In genomic region chr15:63597033-63597790, GRCh38 we compare ENCODE assay signal across 9 cellular contexts. TPM values are rescaled to one million over a fixed set of nuclear protein-coding genes. Genes with fewer than 3 reads are reported as not detected.
A peak's percentile ranks its signal among the peaks of the same experiment; 100 is the strongest.
DNase-seq lines count a peak whose midpoint lies in the region; ATAC-seq and TF ChIP-seq lines count a peak whose summit lies in the region.
"Had no signal": no experiment of that assay in that cellular context is flagged by ENCODE, and none has a peak within 500 bp of the region (broad histone marks: within the 10 kb centered on the region; RNA-seq: fewer than 3 reads in every experiment).

A gene with protein sequence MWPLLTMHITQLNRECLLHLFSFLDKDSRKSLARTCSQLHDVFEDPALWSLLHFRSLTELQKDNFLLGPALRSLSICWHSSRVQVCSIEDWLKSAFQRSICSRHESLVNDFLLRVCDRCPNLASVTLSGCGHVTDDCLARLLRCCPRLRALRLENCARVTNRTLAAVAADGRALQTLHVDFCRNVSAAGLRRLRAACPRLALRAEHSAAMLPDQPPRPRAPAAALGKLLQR (plus strand): TSS chr15:63597387. CDS start chr15:63597393, 6 bp downstream.

- H3K4me3 Mint-ChIP-seq in activated T-cell treated with anti-CD3 and anti-CD28 coated beads, Interleukin-2, amount 50 U/mL, for 24 hours: no peak within 1 kb of the TSS
- no peak within 1 kb of the TSS for H3K4me3 Mint-ChIP-seq in activated T-cell treated with anti-CD3 and anti-CD28 coated beads, Interleukin-2, amount 50 U/mL, for 4 hours
- no peak within 1 kb of the TSS for H3K4me3 Mint-ChIP-seq in mesothelial cell of epicardium
- peak within 1 kb of the TSS; percentile 28 for H3K4me3 Mint-ChIP-seq in type B pancreatic cell

- ATAC-seq in activated T-cell treated with anti-CD3 and anti-CD28 coated beads, Interleukin-2, amount 50 U/mL, for 4 hours: no peak
- ATAC-seq in GM19324 (IDR thresholded peaks at IDR 0.05; ENCODE audit: low FRiP score, unreplicated experiment): no peak
- no peak for ATAC-seq in GM19463 (IDR thresholded peaks at IDR 0.05; ENCODE audit: unreplicated experiment)

- no peaks in the 10 kb centered on the region for H3K9me3 Mint-ChIP-seq in activated T-cell treated with anti-CD3 and anti-CD28 coated beads, Interleukin-2, amount 50 U/mL, for 24 hours
- H3K9me3 Mint-ChIP-seq in activated T-cell treated with anti-CD3 and anti-CD28 coated beads, Interleukin-2, amount 50 U/mL, for 4 hours: no peaks in the 10 kb centered on the region
- H3K9me3 Mint-ChIP-seq in mesothelial cell of epicardium: no peaks in the 10 kb centered on the region
- H3K9me3 Mint-ChIP-seq in type B pancreatic cell: no peaks in the 10 kb centered on the region

- peaks cover 80% of the 10 kb centered on the region for H3K4me1 Mint-ChIP-seq in activated T-cell treated with anti-CD3 and anti-CD28 coated beads, Interleukin-2, amount 50 U/mL, for 24 hours (ENCODE audit: low read depth)
- peaks cover 63% of the 10 kb centered on the region for H3K4me1 Mint-ChIP-seq in activated T-cell treated with anti-CD3 and anti-CD28 coated beads, Interleukin-2, amount 50 U/mL, for 4 hours (ENCODE audit: low read depth)
- H3K4me1 Mint-ChIP-seq in mesothelial cell of epicardium (peaks cover 17% of the 10 kb centered on the region), type B pancreatic cell (ENCODE audit: unreplicated experiment) (peaks cover 28% of the 10 kb centered on the region)

- DNase-seq in activated T-cell treated with anti-CD3 and anti-CD28 coated beads, Interleukin-2, amount 50 U/mL, for 24 hours: no peak
- no peak for DNase-seq in activated T-cell treated with anti-CD3 and anti-CD28 coated beads, Interleukin-2, amount 50 U/mL, for 4 hours
- peak; percentile 38 for DNase-seq in astrocyte of the spinal cord (ENCODE audit: low read depth, low spot score)
- no peak for DNase-seq in mesothelial cell of epicardium (ENCODE audit: low spot score in 2 of 2, unreplicated experiment in 2 of 2)
- no peak for DNase-seq in type B pancreatic cell (ENCODE audit: extremely low spot score, unreplicated experiment)
- DNase-seq in GM10266 (ENCODE audit: extremely low spot score): no peak
- DNase-seq: cerebellar nuclear complex had no signal

- H3K27ac Mint-ChIP-seq in activated T-cell treated with anti-CD3 and anti-CD28 coated beads, Interleukin-2, amount 50 U/mL, for 24 hours: peak within 1 kb of the TSS; percentile 71
- H3K27ac Mint-ChIP-seq in mesothelial cell of epicardium: peak within 1 kb of the TSS; percentile 5
- H3K27ac Mint-ChIP-seq in type B pancreatic cell: peak within 1 kb of the TSS; percentile 76

- H3K27me3 Mint-ChIP-seq in activated T-cell treated with anti-CD3 and anti-CD28 coated beads, Interleukin-2, amount 50 U/mL, for 24 hours: no peaks in the 10 kb centered on the region
- H3K27me3 Mint-ChIP-seq in activated T-cell treated with anti-CD3 and anti-CD28 coated beads, Interleukin-2, amount 50 U/mL, for 4 hours (ENCODE audit: low read depth): no peaks in the 10 kb centered on the region
- peaks cover 6% of the 10 kb centered on the region for H3K27me3 Mint-ChIP-seq in mesothelial cell of epicardium (ENCODE audit: low read depth)
- no peaks in the 10 kb centered on the region for H3K27me3 Mint-ChIP-seq in type B pancreatic cell

- H3K36me3 Mint-ChIP-seq in activated T-cell treated with anti-CD3 and anti-CD28 coated beads, Interleukin-2, amount 50 U/mL, for 24 hours (ENCODE audit: low read depth): peaks cover 40% of the 10 kb centered on the region
- H3K36me3 Mint-ChIP-seq in activated T-cell treated with anti-CD3 and anti-CD28 coated beads, Interleukin-2, amount 50 U/mL, for 4 hours (ENCODE audit: insufficient read depth): peaks cover 17% of the 10 kb centered on the region
- peaks cover 10% of the 10 kb centered on the region for H3K36me3 Mint-ChIP-seq in mesothelial cell of epicardium
- peaks cover 20% of the 10 kb centered on the region for H3K36me3 Mint-ChIP-seq in type B pancreatic cell

- TF ChIP-seq CTCF in astrocyte of the spinal cord (IDR thresholded peaks at IDR 0.05; ENCODE audit: low read depth, low read length) (no peak), mesothelial cell of epicardium (IDR thresholded peaks at IDR 0.05; ENCODE audit: unreplicated experiment) (no peak), type B pancreatic cell (conservative IDR thresholded peaks at IDR 0.05) (no peak), GM10266 (IDR thresholded peaks at IDR 0.05; ENCODE audit: control insufficient read depth, insufficient read depth, low read depth, missing control alignments) (no peak)

- in situ Hi-C loops in astrocyte of the spinal cord (cut with HindIII; ENCODE audit: low sequenced_read_pairs): no loop called here

- H3K4me3 ChIP-seq in astrocyte of the spinal cord (ENCODE audit: low read depth, low read length): no peak within 1 kb of the TSS

RNA-seq across cellular contexts. Expression of the gene that starts here (rescaled TPM):
- 1 to 10 TPM in 1 of 3 donors, under 1 TPM in 2; 0.79 to 1.2 (median 0.87) TPM for total RNA-seq in activated T-cell treated with anti-CD3 and anti-CD28 coated beads, Interleukin-2, amount 50 U/mL, for 4 hours
- 0.20 to 0.63 TPM (median 0.55 TPM) in 3 replicates for total RNA-seq in mesothelial cell of epicardium
- 0.45 and 1.1 TPM in 2 replicates for total RNA-seq in type B pancreatic cell (ENCODE audit: low replicate concordance)

Comparison
In these comparisons a context has a peak if more than half of its experiments do, and no peak if none do; other contexts are left out.
1. H3K27ac Mint-ChIP-seq: peak in every context shown above with its lines; median percentile 76 in type B pancreatic cell; 71 in activated T-cell treated with anti-CD3 and anti-CD28 coated beads, Interleukin-2, amount 50 U/mL, for 24 hours; 5 in mesothelial cell of epicardium.